In genomic region chr3:160448845-160449659, GRCh38 we compare ENCODE assay signal across 8 cellular contexts. TPM values are rescaled to one million over a fixed set of nuclear protein-coding genes. Genes with fewer than 3 reads are reported as not detected.
DNase-seq lines count a peak whose midpoint lies in the region; ATAC-seq and TF ChIP-seq lines count a peak whose summit lies in the region.

No MANE protein-coding gene starts in this region.

- no peaks in the 10 kb centered on the region for H3K27me3 Mint-ChIP-seq in activated CD4-positive, alpha-beta T cell treated with anti-CD3 and anti-CD28 coated beads, Interleukin-2, amount 10 ng/mL, durations not matched to agents 24 days and 14 days
- no peaks in the 10 kb centered on the region for H3K27me3 Mint-ChIP-seq in MCF 10A (ENCODE audit: insufficient read depth, unreplicated experiment)
- H3K27me3 Mint-ChIP-seq in immature natural killer cell (ENCODE audit: low read depth in 3 of 3), result peaks cover 4 to 5% (median 5%) of the 10 kb centered on the region in 3 donors

- intact Hi-C loops in activated CD4-positive, alpha-beta T cell treated with anti-CD3 and anti-CD28 coated beads, Interleukin-2, amount 10 ng/mL, durations not matched to agents 24 days and 14 days (cut with micrococcal nuclease), result loop anchor here (1.0 to 2.0 kb wide), 6 partner anchors 37 to 772 kb away; partner anchors contain the start of genes IFT80, KPNA4, NMD3 and SMC4
- intact Hi-C loops in MCF 10A (cut with micrococcal nuclease), result loop anchor here (5.0 kb wide), 3 partner anchors 38 to 113 kb away; no protein-coding TSS in a partner anchor

- TF ChIP-seq CTCF in MCF 10A (IDR thresholded peaks at IDR 0.05; ENCODE audit: unreplicated experiment), result no peak

- CTCF ChIA-PET in MCF 10A (lab: Yijun Ruan, JAX), result interaction anchor here (0.6 to 2.2 kb wide), 7 partner anchors 13 to 442 kb away, joined by 3 to 10 read pairs (median 3); no protein-coding TSS in a partner anchor

- POLR2A ChIA-PET in MCF 10A (lab: Yijun Ruan, JAX), result interaction anchor here (0.6 to 3.2 kb wide), 26 partner anchors 13 to 772 kb away, joined by 3 to 31 read pairs (median 5); partner anchors contain the start of genes IFT80, KPNA4, NMD3 and SMC4

- peaks cover 36% of the 10 kb centered on the region for H3K36me3 Mint-ChIP-seq in activated CD4-positive, alpha-beta T cell treated with anti-CD3 and anti-CD28 coated beads, Interleukin-2, amount 10 ng/mL, durations not matched to agents 24 days and 14 days (ENCODE audit: low read depth)
- H3K36me3 Mint-ChIP-seq in MCF 10A (ENCODE audit: insufficient read depth, unreplicated experiment), result peaks cover 9% of the 10 kb centered on the region
- H3K36me3 Mint-ChIP-seq in immature natural killer cell, result peaks cover 0 to 4% (median 4%) of the 10 kb centered on the region in 3 donors
- H3K36me3 Mint-ChIP-seq in stimulated activated effector memory CD8-positive, alpha-beta T cell treated with anti-CD3 and anti-CD28 coated beads, Interleukin-12 subunit alpha, Interleukin-12 subunit beta, amount 100 ng/mL, for 72 hours, result peaks cover 56% of the 10 kb centered on the region

- H3K4me1 Mint-ChIP-seq in activated CD4-positive, alpha-beta T cell treated with anti-CD3 and anti-CD28 coated beads, Interleukin-2, amount 10 ng/mL, durations not matched to agents 24 days and 14 days, result peaks cover 35% of the 10 kb centered on the region
- peaks cover 5% of the 10 kb centered on the region for H3K4me1 Mint-ChIP-seq in MCF 10A (ENCODE audit: insufficient read depth, unreplicated experiment)
- peaks cover 34 to 59% of the 10 kb centered on the region in 2 donors for H3K4me1 Mint-ChIP-seq in immature natural killer cell
- peaks cover 26% of the 10 kb centered on the region for H3K4me1 Mint-ChIP-seq in stimulated activated effector memory CD8-positive, alpha-beta T cell treated with anti-CD3 and anti-CD28 coated beads, Interleukin-12 subunit alpha, Interleukin-12 subunit beta, amount 100 ng/mL, for 72 hours

- H3K27ac Mint-ChIP-seq in activated CD4-positive, alpha-beta T cell treated with anti-CD3 and anti-CD28 coated beads, Interleukin-2, amount 10 ng/mL, durations not matched to agents 24 days and 14 days, result peak overlapping the region; percentile 100
- H3K27ac Mint-ChIP-seq in MCF 10A (ENCODE audit: low read depth, unreplicated experiment), result peak overlapping the region; percentile 95
- peak overlapping the region; percentile 88 to 95 (median 94) for H3K27ac Mint-ChIP-seq in immature natural killer cell
- peak overlapping the region; percentile 98 for H3K27ac Mint-ChIP-seq in stimulated activated effector memory CD8-positive, alpha-beta T cell treated with anti-CD3 and anti-CD28 coated beads, Interleukin-12 subunit alpha, Interleukin-12 subunit beta, amount 100 ng/mL, for 72 hours

- TSS peak; percentile 54 for BruUV-seq in MCF 10A (replicated peaks; lab: Mats Ljungman, UMichigan)

- ATAC-seq in HG02588 (IDR thresholded peaks at IDR 0.05; ENCODE audit: unreplicated experiment), result peak; percentile 41
- ATAC-seq in stimulated activated effector memory CD8-positive, alpha-beta T cell treated with anti-CD3 and anti-CD28 coated beads, Interleukin-12 subunit alpha, Interleukin-12 subunit beta, amount 100 ng/mL, for 72 hours, result peak; percentile 65

- peaks cover 4% of the 10 kb centered on the region for H3K9me3 Mint-ChIP-seq in activated CD4-positive, alpha-beta T cell treated with anti-CD3 and anti-CD28 coated beads, Interleukin-2, amount 10 ng/mL, durations not matched to agents 24 days and 14 days
- H3K9me3 Mint-ChIP-seq in MCF 10A (ENCODE audit: unreplicated experiment), result no peaks in the 10 kb centered on the region
- no peaks in the 10 kb centered on the region for H3K9me3 Mint-ChIP-seq in immature natural killer cell
- H3K9me3 Mint-ChIP-seq in stimulated activated effector memory CD8-positive, alpha-beta T cell treated with anti-CD3 and anti-CD28 coated beads, Interleukin-12 subunit alpha, Interleukin-12 subunit beta, amount 100 ng/mL, for 72 hours, result peaks cover 3% of the 10 kb centered on the region

- peak overlapping the region; percentile 99 for H3K4me3 Mint-ChIP-seq in activated CD4-positive, alpha-beta T cell treated with anti-CD3 and anti-CD28 coated beads, Interleukin-2, amount 10 ng/mL, durations not matched to agents 24 days and 14 days
- H3K4me3 Mint-ChIP-seq in MCF 10A (ENCODE audit: unreplicated experiment) (peak overlapping the region; percentile 100), immature natural killer cell (peak overlapping the region; percentile 93 to 96 (median 95))
- peak overlapping the region; percentile 97 for H3K4me3 Mint-ChIP-seq in stimulated activated effector memory CD8-positive, alpha-beta T cell treated with anti-CD3 and anti-CD28 coated beads, Interleukin-12 subunit alpha, Interleukin-12 subunit beta, amount 100 ng/mL, for 72 hours

- DNase-seq in activated CD4-positive, alpha-beta T cell treated with anti-CD3 and anti-CD28 coated beads, Interleukin-2, amount 10 ng/mL, durations not matched to agents 24 days and 14 days, result no peak
- DNase-seq in activated CD4-positive, alpha-beta T cell treated with anti-CD3 and anti-CD28 coated beads, Interleukin-2, amount 50 U/mL, for 4 hours, result no peak
- DNase-seq in NCI-H2029 treated with DMSO at 0.1 percent for 48 hours (lab: John Stamatoyannopoulos, UW) (peak; percentile 62), MCF 10A (ENCODE audit: unreplicated experiment) (peak; percentile 46), immature natural killer cell (no peak), HCEC 1CT (no peak)
- DNase-seq in stimulated activated effector memory CD8-positive, alpha-beta T cell treated with anti-CD3 and anti-CD28 coated beads, Interleukin-12 subunit alpha, Interleukin-12 subunit beta, amount 100 ng/mL, for 72 hours (ENCODE audit: low spot score in 2 of 2), result no peak

RNA-seq across cellular contexts. Expression of gene TRIM59, which starts 0.5 kb away (rescaled TPM):
- total RNA-seq in activated CD4-positive, alpha-beta T cell treated with anti-CD3 and anti-CD28 coated beads, Interleukin-2, amount 10 ng/mL, durations not matched to agents 24 days and 14 days, result 31.8 and 35.0 TPM in 2 replicates
- 12.1 and 15.1 TPM in 2 replicates for total RNA-seq in MCF 10A (2022)
- polyA plus RNA-seq in immature natural killer cell, result 10 to 100 TPM; 13.1 to 22.6 (median 14.5) TPM

RNA-seq across cellular contexts. Expression of gene SMC4, which starts 49.6 kb away (rescaled TPM):
- 171 and 179 TPM in 2 replicates for total RNA-seq in activated CD4-positive, alpha-beta T cell treated with anti-CD3 and anti-CD28 coated beads, Interleukin-2, amount 10 ng/mL, durations not matched to agents 24 days and 14 days
- 89.3 and 116 TPM in 2 replicates for total RNA-seq in MCF 10A (2022)
- 10 to 100 TPM; 11.3 to 77.2 (median 31.6) TPM for polyA plus RNA-seq in immature natural killer cell

RNA-seq across cellular contexts. Expression of gene IFT80, which starts 50.0 kb away (rescaled TPM):
- total RNA-seq in activated CD4-positive, alpha-beta T cell treated with anti-CD3 and anti-CD28 coated beads, Interleukin-2, amount 10 ng/mL, durations not matched to agents 24 days and 14 days, result 13.0 and 14.3 TPM in 2 replicates
- 22.6 and 29.0 TPM in 2 replicates for total RNA-seq in MCF 10A (2022)
- polyA plus RNA-seq in immature natural killer cell, result 1 to 10 TPM in 2 of 3 donors, under 1 TPM in 1; 0.90 to 6.3 (median 2.9) TPM

Comparison
In these comparisons a context has a peak if more than half of its experiments do, and no peak if none do; other contexts are left out.
1. DNase-seq: peak in NCI-H2029 treated with DMSO at 0.1 percent for 48 hours (single experiment) and MCF 10A (single experiment); none in activated CD4-positive, alpha-beta T cell treated with anti-CD3 and anti-CD28 coated beads, Interleukin-2, amount 10 ng/mL, durations not matched to agents 24 days and 14 days (single experiment), activated CD4-positive, alpha-beta T cell treated with anti-CD3 and anti-CD28 coated beads, Interleukin-2, amount 50 U/mL, for 4 hours (0 of 2), immature natural killer cell (0 of 3), stimulated activated effector memory CD8-positive, alpha-beta T cell treated with anti-CD3 and anti-CD28 coated beads, Interleukin-12 subunit alpha, Interleukin-12 subunit beta, amount 100 ng/mL, for 72 hours (0 of 2) and HCEC 1CT (single experiment).
2. Peak in every context shown above with its lines, with median percentiles within 50 percentile points of each other: H3K27ac Mint-ChIP-seq and H3K4me3 Mint-ChIP-seq.